ENCODE assay signal across 8 cellular contexts in the genomic region with DNA sequence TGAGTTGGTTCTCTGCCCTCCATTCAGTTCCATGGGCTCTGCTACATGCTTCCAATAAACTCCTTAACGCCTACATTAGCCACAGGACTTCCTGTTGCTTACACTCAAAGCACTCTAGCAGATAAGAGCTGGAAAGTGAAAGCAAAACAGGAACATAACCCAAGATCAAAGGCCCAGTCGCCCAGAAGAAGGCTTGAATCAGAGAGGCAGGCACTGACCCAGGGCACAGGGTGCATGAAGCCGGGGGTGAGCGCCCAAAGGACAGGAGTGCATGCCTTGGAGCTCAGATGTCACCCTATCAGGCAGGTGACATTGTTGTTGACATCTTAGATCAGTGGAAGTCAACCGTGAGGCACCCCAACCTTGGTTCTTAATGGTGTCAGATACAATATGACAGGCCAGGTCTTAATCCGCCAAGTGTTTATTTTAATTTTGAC.
DNase-seq lines count a peak whose midpoint lies in the region; ATAC-seq lines count a peak whose summit lies in the region.

No MANE protein-coding gene starts in this region.

- DNase-seq in activated gamma-delta T cell treated with Interleukin-2 at 50 U/mL for 16 hours, result peak; percentile 42
- no peak for DNase-seq in activated gamma-delta T cell (lab: John Stamatoyannopoulos, UW)
- DNase-seq in SKM-1 (lab: John Stamatoyannopoulos, UW; ENCODE audit: unreplicated experiment), result peak; percentile 64
- peak; percentile 53 for DNase-seq in activated naive CD8-positive, alpha-beta T cell treated with anti-CD3 and anti-CD28 coated beads, Interleukin-2, amount 50 U/mL, for 24 hours
- no peak for DNase-seq in COLO829 (ENCODE audit: low spot score)
- no peak for DNase-seq in HK-2 (ENCODE audit: unreplicated experiment)

- no peaks in the 10 kb centered on the region for H3K36me3 ChIP-seq in rectal smooth muscle tissue (ENCODE audit: control insufficient read depth, insufficient read depth, low read length)

- peak; percentile 55 for ATAC-seq in HG03196 (IDR thresholded peaks at IDR 0.05; ENCODE audit: unreplicated experiment)
- ATAC-seq in activated naive CD8-positive, alpha-beta T cell treated with anti-CD3 and anti-CD28 coated beads, Interleukin-2, amount 50 U/mL, for 24 hours, result peak; percentile 95

- peak overlapping the region; percentile 71 for H3K4me3 Mint-ChIP-seq in activated naive CD8-positive, alpha-beta T cell treated with anti-CD3 and anti-CD28 coated beads, Interleukin-2, amount 50 U/mL, for 24 hours

- peaks cover 2% of the 10 kb centered on the region for H3K36me3 Mint-ChIP-seq in activated naive CD8-positive, alpha-beta T cell treated with anti-CD3 and anti-CD28 coated beads, Interleukin-2, amount 50 U/mL, for 24 hours (ENCODE audit: low read depth)

- no peak overlapping the region for H3K9ac ChIP-seq in rectal smooth muscle tissue (ENCODE audit: low read length)

- no peaks in the 10 kb centered on the region for H3K27me3 Mint-ChIP-seq in activated naive CD8-positive, alpha-beta T cell treated with anti-CD3 and anti-CD28 coated beads, Interleukin-2, amount 50 U/mL, for 24 hours

- peaks cover 4% of the 10 kb centered on the region for H3K9me3 Mint-ChIP-seq in activated naive CD8-positive, alpha-beta T cell treated with anti-CD3 and anti-CD28 coated beads, Interleukin-2, amount 50 U/mL, for 24 hours

- H3K27ac ChIP-seq in rectal smooth muscle tissue (ENCODE audit: low read depth, low read length), result no peak overlapping the region

- H3K4me1 Mint-ChIP-seq in activated naive CD8-positive, alpha-beta T cell treated with anti-CD3 and anti-CD28 coated beads, Interleukin-2, amount 50 U/mL, for 24 hours, result peaks cover 55% of the 10 kb centered on the region

- no peaks in the 10 kb centered on the region for H3K27me3 ChIP-seq in rectal smooth muscle tissue (ENCODE audit: control insufficient read depth, insufficient read depth, low read length)

- H3K4me1 ChIP-seq in rectal smooth muscle tissue (ENCODE audit: control insufficient read depth, insufficient read depth, low read length), result peaks cover 2% of the 10 kb centered on the region

- H3K4me3 ChIP-seq in rectal smooth muscle tissue (ENCODE audit: low read length), result peak overlapping the region; percentile 42

- peak overlapping the region; percentile 67 for H3K27ac Mint-ChIP-seq in activated naive CD8-positive, alpha-beta T cell treated with anti-CD3 and anti-CD28 coated beads, Interleukin-2, amount 50 U/mL, for 24 hours

Comparison
In these comparisons a context has a peak if more than half of its experiments do, and no peak if none do; other contexts are left out.
1. DNase-seq: peak in activated gamma-delta T cell treated with Interleukin-2 at 50 U/mL for 16 hours (single experiment), SKM-1 (single experiment) and activated naive CD8-positive, alpha-beta T cell treated with anti-CD3 and anti-CD28 coated beads, Interleukin-2, amount 50 U/mL, for 24 hours (single experiment); none in activated gamma-delta T cell (single experiment), COLO829 (single experiment) and HK-2 (single experiment).